ENCODE assay signal across 39 cellular contexts in genomic region chr9:126238415-126238814, GRCh38.
"Had no signal": no experiment of that assay in that cellular context is flagged by ENCODE, and none has a peak within 500 bp of the region (broad histone marks: within the 10 kb centered on the region; RNA-seq: fewer than 3 reads in every experiment).

No MANE protein-coding gene starts in this region.

- H3K27ac Mint-ChIP-seq: activated CD4-positive, alpha-beta memory T cell treated with anti-CD3 and anti-CD28 coated beads, Interleukin-2, amount 10 ng/mL, durations not matched to agents 7 days and 5 days; activated CD4-positive, alpha-beta T cell treated with anti-CD3 and anti-CD28 coated beads for 36 hours; activated CD8-positive, alpha-beta memory T cell treated with anti-CD3 and anti-CD28 coated beads, Interleukin-2, amount 10 ng/mL, durations not matched to agents 7 days and 5 days; activated CD8-positive, alpha-beta T cell treated with anti-CD3 and anti-CD28 coated beads, Interleukin-2, amount 10 ng/mL, durations not matched to agents 7 days and 5 days; activated naive CD4-positive, alpha-beta T cell treated with anti-CD3 and anti-CD28 coated beads for 36 hours; activated naive CD8-positive, alpha-beta T cell; activated naive CD8-positive, alpha-beta T cell treated with anti-CD3 and anti-CD28 coated beads, Interleukin-2, amount 10 ng/mL, durations not matched to agents 7 days and 5 days; activated naive CD8-positive, alpha-beta T cell treated with anti-CD3 and anti-CD28 coated beads, Interleukin-2, amount 50 U/mL, for 24 hours; activated T-cell treated with anti-CD3 and anti-CD28 coated beads, Interleukin-2, amount 50 U/mL, for 24 hours; activated T-helper 2 cell treated with anti-CD3 and anti-CD28 coated beads, Interferon-gamma antibody, Interleukin-2, Interleukin-4, amounts not matched to agents 10 μg/mL and 5 μg/mL and 100 μg/mL, durations not matched to agents 14 hours and 24 hours and 36 hours; brain; T-helper 1 cell treated with Interleukin-12 subunit alpha and Interleukin-12 subunit beta and Interleukin-4 antibody, amounts not matched to agents 30 μg/mL and 1 μg/mL, for 36 hours; T-helper 2 cell treated with Interferon-gamma antibody and Interleukin-4, amounts not matched to agents 5 μg/mL and 100 μg/mL, for 36 hours; WTC11 had no signal

- H3K4me3 ChIP-seq: ascending aorta, cardiac muscle cell had no signal

- H3K36me3 ChIP-seq: ascending aorta, cardiac muscle cell had no signal

- ATAC-seq: activated CD4-positive, alpha-beta T cell treated with anti-CD3 and anti-CD28 coated beads for 36 hours; activated CD4-positive, CD25-positive, alpha-beta regulatory T cell treated with anti-CD3 and anti-CD28 coated beads, Interleukin-2, amount 50 U/mL, for 24 hours; activated CD8-positive, alpha-beta memory T cell treated with anti-CD3 and anti-CD28 coated beads, Interleukin-2, amount 10 ng/mL, durations not matched to agents 7 days and 5 days; activated CD8-positive, alpha-beta T cell treated with anti-CD3 and anti-CD28 coated beads, Interleukin-2, amount 10 ng/mL, durations not matched to agents 7 days and 5 days; activated naive CD8-positive, alpha-beta T cell treated with anti-CD3 and anti-CD28 coated beads, Interleukin-2, amount 50 U/mL, for 24 hours; WTC11 had no signal

- H3K27me3 ChIP-seq: ascending aorta, cardiac muscle cell had no signal

- H3K9me3 Mint-ChIP-seq: activated CD4-positive, alpha-beta memory T cell treated with anti-CD3 and anti-CD28 coated beads, Interleukin-2, amount 10 ng/mL, durations not matched to agents 7 days and 5 days; activated naive CD8-positive, alpha-beta T cell treated with anti-CD3 and anti-CD28 coated beads, Interleukin-2, amount 10 ng/mL, durations not matched to agents 7 days and 5 days; activated naive CD8-positive, alpha-beta T cell treated with anti-CD3 and anti-CD28 coated beads, Interleukin-2, amount 50 U/mL, for 24 hours; activated T-cell treated with anti-CD3 and anti-CD28 coated beads, Interleukin-2, amount 50 U/mL, for 24 hours; activated T-helper 2 cell treated with anti-CD3 and anti-CD28 coated beads, Interferon-gamma antibody, Interleukin-2, Interleukin-4, amounts not matched to agents 10 μg/mL and 5 μg/mL and 100 μg/mL, durations not matched to agents 14 hours and 24 hours and 36 hours; central memory CD8-positive, alpha-beta T cell; T-helper 1 cell treated with Interleukin-12 subunit alpha and Interleukin-12 subunit beta and Interleukin-4 antibody, amounts not matched to agents 30 μg/mL and 1 μg/mL, for 36 hours; T-helper 2 cell treated with Interferon-gamma antibody and Interleukin-4, amounts not matched to agents 5 μg/mL and 100 μg/mL, for 36 hours had no signal

- H3K36me3 Mint-ChIP-seq: activated CD8-positive, alpha-beta memory T cell treated with anti-CD3 and anti-CD28 coated beads, Interleukin-2, amount 10 ng/mL, durations not matched to agents 7 days and 5 days; activated naive CD8-positive, alpha-beta T cell; activated naive CD8-positive, alpha-beta T cell treated with anti-CD3 and anti-CD28 coated beads, Interleukin-2, amount 10 ng/mL, durations not matched to agents 7 days and 5 days; brain; WTC11 had no signal

- H3K4me1 ChIP-seq: ascending aorta had no signal

- H3K4me3 Mint-ChIP-seq: activated CD4-positive, alpha-beta memory T cell treated with anti-CD3 and anti-CD28 coated beads, Interleukin-2, amount 10 ng/mL, durations not matched to agents 7 days and 5 days; activated CD4-positive, alpha-beta T cell treated with anti-CD3 and anti-CD28 coated beads for 36 hours; activated CD8-positive, alpha-beta memory T cell treated with anti-CD3 and anti-CD28 coated beads, Interleukin-2, amount 10 ng/mL, durations not matched to agents 7 days and 5 days; activated CD8-positive, alpha-beta T cell treated with anti-CD3 and anti-CD28 coated beads, Interleukin-2, amount 10 ng/mL, durations not matched to agents 7 days and 5 days; activated naive CD4-positive, alpha-beta T cell treated with anti-CD3 and anti-CD28 coated beads for 36 hours; activated naive CD8-positive, alpha-beta T cell; activated naive CD8-positive, alpha-beta T cell treated with anti-CD3 and anti-CD28 coated beads, Interleukin-2, amount 10 ng/mL, durations not matched to agents 7 days and 5 days; activated naive CD8-positive, alpha-beta T cell treated with anti-CD3 and anti-CD28 coated beads, Interleukin-2, amount 50 U/mL, for 24 hours; activated T-cell treated with anti-CD3 and anti-CD28 coated beads, Interleukin-2, amount 50 U/mL, for 24 hours; brain; central memory CD8-positive, alpha-beta T cell; T-helper 1 cell treated with Interleukin-12 subunit alpha and Interleukin-12 subunit beta and Interleukin-4 antibody, amounts not matched to agents 30 μg/mL and 1 μg/mL, for 36 hours; T-helper 2 cell treated with Interferon-gamma antibody and Interleukin-4, amounts not matched to agents 5 μg/mL and 100 μg/mL, for 36 hours; WTC11 had no signal

- H3K27ac ChIP-seq: ascending aorta, cardiac muscle cell, VCaP had no signal

- H3K4me1 Mint-ChIP-seq: activated CD4-positive, alpha-beta memory T cell treated with anti-CD3 and anti-CD28 coated beads, Interleukin-2, amount 10 ng/mL, durations not matched to agents 7 days and 5 days; activated CD4-positive, alpha-beta T cell treated with anti-CD3 and anti-CD28 coated beads for 36 hours; activated CD8-positive, alpha-beta memory T cell treated with anti-CD3 and anti-CD28 coated beads, Interleukin-2, amount 10 ng/mL, durations not matched to agents 7 days and 5 days; activated naive CD8-positive, alpha-beta T cell treated with anti-CD3 and anti-CD28 coated beads, Interleukin-2, amount 10 ng/mL, durations not matched to agents 7 days and 5 days; activated naive CD8-positive, alpha-beta T cell treated with anti-CD3 and anti-CD28 coated beads, Interleukin-2, amount 50 U/mL, for 24 hours; central memory CD8-positive, alpha-beta T cell; WTC11 had no signal

- FAIRE-seq: bronchial epithelial cell, TTC549 had no signal

- DNase-seq: activated CD4-positive, alpha-beta memory T cell treated with anti-CD3 and anti-CD28 coated beads, Interleukin-2, amount 10 ng/mL, durations not matched to agents 7 days and 5 days; activated CD4-positive, alpha-beta T cell treated with anti-CD3 and anti-CD28 coated beads for 1 hour; activated CD4-positive, alpha-beta T cell treated with anti-CD3 and anti-CD28 coated beads for 36 hours; activated CD4-positive, alpha-beta T cell treated with anti-CD3 and anti-CD28 coated beads for 48 hours; activated CD4-positive, alpha-beta T cell treated with anti-CD3 and anti-CD28 coated beads, Interleukin-2, amount 50 U/mL, for 1 hour; activated CD4-positive, alpha-beta T cell treated with anti-CD3 and anti-CD28 coated beads, Interleukin-2, amount 50 U/mL, for 4 hours; activated CD4-positive, CD25-positive, alpha-beta regulatory T cell; activated CD8-positive, alpha-beta memory T cell treated with anti-CD3 and anti-CD28 coated beads for 24 hours; activated CD8-positive, alpha-beta memory T cell treated with anti-CD3 and anti-CD28 coated beads, Interleukin-2, amount 10 ng/mL, durations not matched to agents 7 days and 5 days; activated CD8-positive, alpha-beta memory T cell treated with anti-CD3 and anti-CD28 coated beads, Interleukin-2, amount 50 U/mL, for 48 hours; activated CD8-positive, alpha-beta T cell treated with anti-CD3 and anti-CD28 coated beads, Interleukin-2, amount 10 ng/mL, durations not matched to agents 7 days and 5 days; activated effector memory CD4-positive, alpha-beta T cell treated with Interleukin-2 at 50 U/mL for 16 hours; activated gamma-delta T cell; activated naive CD4-positive, alpha-beta T cell treated with anti-CD3 and anti-CD28 coated beads for 36 hours; activated naive CD4-positive, alpha-beta T cell treated with anti-CD3 and anti-CD28 coated beads, Interleukin-2, amount 50 U/mL, for 16 hours; activated naive CD8-positive, alpha-beta T cell treated with anti-CD3 and anti-CD28 coated beads, Interleukin-2, amount 10 ng/mL, durations not matched to agents 7 days and 5 days; activated naive CD8-positive, alpha-beta T cell treated with anti-CD3 and anti-CD28 coated beads, Interleukin-2, amount 50 U/mL, for 24 hours; activated T-cell treated with anti-CD3 and anti-CD28 coated beads, Interleukin-2, amount 50 U/mL, for 24 hours; activated T-cell treated with anti-CD3 and anti-CD28 coated beads, Interleukin-2, amount 50 U/mL, for 48 hours; amygdala; anterior cingulate cortex; caudate nucleus; cerebellar nuclear complex; T-helper 1 cell; T-helper 2 cell; T-helper 9 cell had no signal

- H3K27me3 Mint-ChIP-seq: activated naive CD8-positive, alpha-beta T cell treated with anti-CD3 and anti-CD28 coated beads, Interleukin-2, amount 50 U/mL, for 24 hours had no signal
